8 cellular contexts compared by ENCODE assay signal in the genomic region with DNA sequence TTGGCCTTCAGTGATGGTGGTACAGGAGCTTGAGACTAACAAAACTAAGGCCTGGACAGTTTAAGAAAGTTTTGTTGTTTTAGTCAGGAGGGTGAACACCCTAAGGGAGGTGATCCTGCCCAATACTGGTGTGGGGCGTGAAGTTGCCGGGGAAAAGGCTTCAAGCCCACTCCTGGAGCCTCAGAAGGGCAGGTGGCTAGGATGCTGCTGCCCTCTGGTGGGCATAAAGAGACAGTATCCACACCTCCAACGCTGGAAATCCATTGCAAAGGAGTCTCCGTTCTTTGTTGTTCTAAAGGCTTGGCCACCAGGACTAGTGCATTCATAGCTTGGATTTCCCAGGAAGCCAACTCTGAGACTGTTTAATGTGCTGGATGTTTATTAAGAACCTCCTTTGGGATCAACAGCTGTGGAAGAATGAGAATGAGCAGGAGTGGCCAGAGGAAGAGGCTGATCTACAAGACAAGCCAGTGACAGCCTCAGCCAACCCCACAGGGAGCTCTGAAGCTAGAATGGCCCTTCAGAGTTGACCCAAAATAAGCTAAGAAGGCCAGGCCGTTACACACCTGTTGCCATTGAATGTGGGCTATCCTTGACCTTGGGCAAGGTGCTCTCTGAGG. TPM values are rescaled to one million over a fixed set of nuclear protein-coding genes. Genes with fewer than 3 reads are reported as not detected.
A peak's percentile ranks its signal among the peaks of the same experiment; 100 is the strongest.
DNase-seq lines count a peak whose midpoint lies in the region; ATAC-seq and TF ChIP-seq lines count a peak whose summit lies in the region.

No MANE protein-coding gene starts in this region.

- TF ChIP-seq CTCF in lung (IDR thresholded peaks at IDR 0.05; ENCODE audit: control extremely low read depth, extremely low read depth) (peak; percentile 80), stomach (IDR thresholded peaks at IDR 0.05) (peak in 5 of 7 experiments; percentile 44 to 79 (median 76))

- peak; percentile 65 for ATAC-seq in GM21825 (IDR thresholded peaks at IDR 0.05; ENCODE audit: unreplicated experiment)
- peak; percentile 84 to 94 for ATAC-seq in activated CD4-positive, CD25-positive, alpha-beta regulatory T cell treated with anti-CD3 and anti-CD28 coated beads, Interleukin-2, amount 50 U/mL, for 24 hours
- ATAC-seq in lung (ENCODE audit: insufficient read depth, low FRiP score): peak; percentile 85
- ATAC-seq in HG03460 (IDR thresholded peaks at IDR 0.05; ENCODE audit: unreplicated experiment): no peak

- H3K36me3 ChIP-seq in lung (ENCODE audit: control insufficient read depth in 2 of 2, insufficient read depth in 2 of 2, low read length in 2 of 2) (no peaks in the 10 kb centered on the region), stomach (no peaks in the 10 kb centered on the region)

- H3K27me3 ChIP-seq in lung (ENCODE audit: control insufficient read depth, insufficient read depth) (no peaks in the 10 kb centered on the region), stomach (peaks cover 0 to 3% (median 0%) of the 10 kb centered on the region in 3 donors)

- TF ChIP-seq POLR2A in stomach (IDR thresholded peaks at IDR 0.05): no peak

- no peaks in the 10 kb centered on the region for H3K9me3 ChIP-seq in lung (ENCODE audit: control insufficient read depth in 2 of 2, insufficient read depth in 1 of 2, low read length in 1 of 2)
- H3K9me3 ChIP-seq in stomach: no peaks in the 10 kb centered on the region

- 11 to 12% methylated on average over 5 of the region's 5 CpGs for WGBS in lung, 2 donors
- 3 to 13% (median 6%) methylated on average over 3 to 5 of the region's 5 CpGs for WGBS in stomach, 5 donors

- intact Hi-C loops in stomach (cut with DNase I; ENCODE audit: low total_unique reads): loop anchor here (5.0 to 10.0 kb wide), 2 partner anchors 155 to 282 kb away; partner anchors contain the start of gene TFAP2E

- TF ChIP-seq EP300 in stomach (IDR thresholded peaks at IDR 0.05): no peak

- H3K4me3 ChIP-seq in lung (no peak overlapping the region), stomach (no peak overlapping the region)

- H3K4me1 ChIP-seq in lung (ENCODE audit: control insufficient read depth in 2 of 2, insufficient read depth in 2 of 2, low read length in 2 of 2) (no peaks in the 10 kb centered on the region), stomach (peaks cover 0 to 10% (median 5%) of the 10 kb centered on the region in 4 donors)

- H3K27ac ChIP-seq in lung (ENCODE audit: low read depth in 1 of 2, low read length in 1 of 2) (no peak overlapping the region), stomach (no peak overlapping the region)

- DNase-seq in AG20443 (ENCODE audit: low spot score) (peak; percentile 80), NCI-H345 (lab: John Stamatoyannopoulos, UW) (peak; percentile 42), dedifferentiated amniotic fluid mesenchymal stem cell (ENCODE audit: extremely low spot score) (peak; percentile 52), lung (ENCODE audit: low spot score) (peak; percentile 41), stomach (peak; percentile 49)

RNA-seq across cellular contexts. Expression of gene C1orf216, which starts 8.2 kb away (rescaled TPM):
- total RNA-seq in lung (10 to 100 TPM in 1 of 2 donors, 1 to 10 TPM in 1; 6.8 to 11.2 TPM), stomach (10 to 100 TPM in 2 of 5 donors, 1 to 10 TPM in 3; 1.4 to 40.8 (median 6.4) TPM)
- polyA plus RNA-seq in lung (1 to 10 TPM; 5.1 to 9.8 TPM), stomach (1 to 10 TPM; 4.0 to 7.6 (median 4.3) TPM)

RNA-seq across cellular contexts. Expression of gene CLSPN, which starts 42.9 kb away (rescaled TPM):
- total RNA-seq in lung: 1 to 10 TPM; 2.6 to 2.9 TPM
- polyA plus RNA-seq in lung: 1 to 10 TPM in 1 of 2 donors, under 1 TPM in 1; 0.85 to 1.0 TPM
- total RNA-seq in stomach: 10 to 100 TPM in 1 of 5 donors, 1 to 10 TPM in 3, under 1 TPM in 1; under 0.01 to 10.7 (median 7.8) TPM
- polyA plus RNA-seq in stomach: 1 to 10 TPM in 1 of 3 donors, under 1 TPM in 1, not detected in 1; 0.28 to 2.0 TPM
